Comparison of ENCODE assay signal across 2 cellular contexts in the genomic region with DNA sequence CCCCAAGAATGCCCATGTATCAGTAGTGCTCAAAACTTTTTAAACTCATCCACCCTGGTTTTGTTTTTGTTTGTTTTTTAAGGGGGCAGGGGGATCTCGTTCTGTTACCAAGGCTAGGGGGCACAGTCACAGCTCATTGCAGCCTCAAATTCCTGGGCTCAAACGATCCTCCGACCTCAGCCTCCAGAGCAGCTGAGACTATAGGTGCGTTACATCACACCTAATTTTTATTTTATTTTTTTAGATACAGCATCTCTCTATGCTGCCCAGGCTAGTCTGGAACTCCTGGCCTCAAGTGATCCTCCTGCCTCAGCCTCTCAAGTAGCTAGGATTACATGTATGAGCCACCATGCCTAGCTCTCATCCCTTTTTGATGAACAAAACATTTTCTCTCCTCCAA.
TF ChIP-seq lines count a peak whose summit lies in the region.

No MANE protein-coding gene starts in this region.

TF ChIP-seq in IMR-90, 13 proteins besides CTCF, POLR2A, EP300 and RAD21:
- TF ChIP-seq CHD1 (IDR thresholded peaks at IDR 0.05; ENCODE audit: low read depth, low read length) (no peak), MAZ (IDR thresholded peaks at IDR 0.05; ENCODE audit: borderline replicate concordance, low read depth, low read length) (no peak), USF2 (IDR thresholded peaks at IDR 0.05; ENCODE audit: low read depth, low read length) (no peak), MXI1 (IDR thresholded peaks at IDR 0.05; ENCODE audit: borderline replicate concordance, low read depth, low read length) (no peak), RCOR1 (IDR thresholded peaks at IDR 0.05; ENCODE audit: insufficient replicate concordance, low read length) (no peak), SMC3 (IDR thresholded peaks at IDR 0.05; ENCODE audit: low read depth, low read length) (no peak), FOS (IDR thresholded peaks at IDR 0.05; ENCODE audit: low read depth, low read length) (no peak), MAFK (IDR thresholded peaks at IDR 0.05; ENCODE audit: low read depth, low read length) (no peak), RFX5 (IDR thresholded peaks at IDR 0.05; ENCODE audit: low read depth, low read length) (no peak), BHLHE40 (IDR thresholded peaks at IDR 0.05; ENCODE audit: low read depth, low read length) (no peak), NFE2L2 (IDR thresholded peaks at IDR 0.05; ENCODE audit: low read depth, low read length) (no peak), CEBPB (IDR thresholded peaks at IDR 0.05; ENCODE audit: low read depth, low read length) (no peak)
- TF ChIP-seq, protein P1, sequence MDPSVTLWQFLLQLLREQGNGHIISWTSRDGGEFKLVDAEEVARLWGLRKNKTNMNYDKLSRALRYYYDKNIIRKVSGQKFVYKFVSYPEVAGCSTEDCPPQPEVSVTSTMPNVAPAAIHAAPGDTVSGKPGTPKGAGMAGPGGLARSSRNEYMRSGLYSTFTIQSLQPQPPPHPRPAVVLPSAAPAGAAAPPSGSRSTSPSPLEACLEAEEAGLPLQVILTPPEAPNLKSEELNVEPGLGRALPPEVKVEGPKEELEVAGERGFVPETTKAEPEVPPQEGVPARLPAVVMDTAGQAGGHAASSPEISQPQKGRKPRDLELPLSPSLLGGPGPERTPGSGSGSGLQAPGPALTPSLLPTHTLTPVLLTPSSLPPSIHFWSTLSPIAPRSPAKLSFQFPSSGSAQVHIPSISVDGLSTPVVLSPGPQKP (IDR thresholded peaks at IDR 0.05; ENCODE audit: borderline replicate concordance, low read depth, low read length): no peak
TF ChIP-seq in IMR-90: peak in this region for 0.

TF ChIP-seq in K562, 482 proteins besides CTCF, POLR2A, EP300 and RAD21:
- TF ChIP-seq, protein P2, sequence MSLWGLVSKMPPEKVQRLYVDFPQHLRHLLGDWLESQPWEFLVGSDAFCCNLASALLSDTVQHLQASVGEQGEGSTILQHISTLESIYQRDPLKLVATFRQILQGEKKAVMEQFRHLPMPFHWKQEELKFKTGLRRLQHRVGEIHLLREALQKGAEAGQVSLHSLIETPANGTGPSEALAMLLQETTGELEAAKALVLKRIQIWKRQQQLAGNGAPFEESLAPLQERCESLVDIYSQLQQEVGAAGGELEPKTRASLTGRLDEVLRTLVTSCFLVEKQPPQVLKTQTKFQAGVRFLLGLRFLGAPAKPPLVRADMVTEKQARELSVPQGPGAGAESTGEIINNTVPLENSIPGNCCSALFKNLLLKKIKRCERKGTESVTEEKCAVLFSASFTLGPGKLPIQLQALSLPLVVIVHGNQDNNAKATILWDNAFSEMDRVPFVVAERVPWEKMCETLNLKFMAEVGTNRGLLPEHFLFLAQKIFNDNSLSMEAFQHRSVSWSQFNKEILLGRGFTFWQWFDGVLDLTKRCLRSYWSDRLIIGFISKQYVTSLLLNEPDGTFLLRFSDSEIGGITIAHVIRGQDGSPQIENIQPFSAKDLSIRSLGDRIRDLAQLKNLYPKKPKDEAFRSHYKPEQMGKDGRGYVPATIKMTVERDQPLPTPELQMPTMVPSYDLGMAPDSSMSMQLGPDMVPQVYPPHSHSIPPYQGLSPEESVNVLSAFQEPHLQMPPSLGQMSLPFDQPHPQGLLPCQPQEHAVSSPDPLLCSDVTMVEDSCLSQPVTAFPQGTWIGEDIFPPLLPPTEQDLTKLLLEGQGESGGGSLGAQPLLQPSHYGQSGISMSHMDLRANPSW (CRISPR knock-in tag; IDR thresholded peaks at IDR 0.05): no peak
- no peak for TF ChIP-seq POLR2AphosphoS2 (IDR thresholded peaks at IDR 0.05; ENCODE audit: low read length)
- TF ChIP-seq SUPT5H (IDR thresholded peaks at IDR 0.05): 0 out of 2 replicates have a peak, but pooled peaks have one; percentile 14
- TF ChIP-seq SNIP1 (IDR thresholded peaks at IDR 0.05; ENCODE audit: low read depth): no peak
- no peak for TF ChIP-seq SREBF1 (IDR thresholded peaks at IDR 0.05; ENCODE audit: borderline replicate concordance, low read depth, low read length)
